Comparison of ENCODE assay signal across 8 cellular contexts in genomic region chr20:18287915-18288747, GRCh38. TPM values are rescaled to one million over a fixed set of nuclear protein-coding genes. Genes with fewer than 3 reads are reported as not detected.
DNase-seq lines count a peak whose midpoint lies in the region; ATAC-seq and TF ChIP-seq lines count a peak whose summit lies in the region.

TSS of gene ZNF133 (plus strand) at chr20:18288527. CDS start at chr20:18305687, 17,160 bp downstream.

- peak in 1 of 2 donors; percentile 48 for TF ChIP-seq POLR2A in lower leg skin (IDR thresholded peaks at IDR 0.05)

- H3K4me3 Mint-ChIP-seq in CD8-positive, alpha-beta T cell, result peak within 1 kb of the TSS; percentile 96
- peak within 1 kb of the TSS; percentile 96 for H3K4me3 Mint-ChIP-seq in activated CD4-positive, alpha-beta memory T cell treated with anti-CD3 and anti-CD28 coated beads for 36 hours

- peaks cover 14% of the 10 kb centered on the region for H3K27me3 Mint-ChIP-seq in CD8-positive, alpha-beta T cell (ENCODE audit: low read depth)
- H3K27me3 Mint-ChIP-seq in activated CD4-positive, alpha-beta memory T cell treated with anti-CD3 and anti-CD28 coated beads for 36 hours, result peaks cover 17% of the 10 kb centered on the region

- H3K36me3 Mint-ChIP-seq in CD8-positive, alpha-beta T cell, result peaks cover 34% of the 10 kb centered on the region
- peaks cover 27% of the 10 kb centered on the region for H3K36me3 Mint-ChIP-seq in activated CD4-positive, alpha-beta memory T cell treated with anti-CD3 and anti-CD28 coated beads for 36 hours

- DNase-seq in CD8-positive, alpha-beta T cell, result peak; percentile 94 to 100 (median 98)
- DNase-seq in NCI-H82 (lab: John Stamatoyannopoulos, UW) (peak; percentile 95), dorsolateral prefrontal cortex (peak; percentile 94 to 98 (median 96)), lower leg skin (ENCODE audit: low spot score in 2 of 2) (peak; percentile 95 to 99)
- peak; percentile 98 for DNase-seq in activated CD4-positive, alpha-beta memory T cell treated with anti-CD3 and anti-CD28 coated beads for 36 hours
- peak; percentile 95 to 97 for DNase-seq in stimulated activated CD4-positive, alpha-beta T cell treated with anti-CD3 and anti-CD28 coated beads, Interleukin-4, amount 100 ng/mL, for 4 hours

- POLR2A ChIA-PET in CD8-positive, alpha-beta T cell (lab: Charles Lee), result interaction anchor here (0.7 to 2.0 kb wide), 12 partner anchors 11 to 1764 kb away, joined by 3 to 15 read pairs (median 4); partner anchors contain the start of genes CFAP61, CRNKL1, DSTN and DZANK1
- POLR2A ChIA-PET in activated CD4-positive, alpha-beta memory T cell treated with anti-CD3 and anti-CD28 coated beads for 36 hours (lab: Charles Lee), result interaction anchor here (1.0 to 1.8 kb wide), 2 partner anchors 15 to 150 kb away, joined by 3 to 7 read pairs; partner anchors contain the start of genes KAT14 and PET117

- peaks cover 16% of the 10 kb centered on the region for H3K4me1 ChIP-seq in CD8-positive, alpha-beta T cell (ENCODE audit: insufficient read depth, low read length)

- H3K27ac Mint-ChIP-seq in CD8-positive, alpha-beta T cell, result peak within 1 kb of the TSS; percentile 99
- peak within 1 kb of the TSS; percentile 98 for H3K27ac Mint-ChIP-seq in activated CD4-positive, alpha-beta memory T cell treated with anti-CD3 and anti-CD28 coated beads for 36 hours

- 0 to 1% methylated on average over 44 to 63 of the region's 63 CpGs for WGBS in lower leg skin, 2 donors

- ATAC-seq in CD8-positive, alpha-beta T cell, result peak; percentile 91
- ATAC-seq in GM19452 (IDR thresholded peaks at IDR 0.05; ENCODE audit: unreplicated experiment) (peak; percentile 97), HG03575 (IDR thresholded peaks at IDR 0.05; ENCODE audit: extremely low read depth, insufficient number of reproducible peaks, low FRiP score, unreplicated experiment) (peak; percentile 67)

- no peak for TF ChIP-seq CTCF in CD8-positive, alpha-beta T cell (IDR thresholded peaks at IDR 0.05)
- peak in 44 of 56 donors; percentile 2 to 62 (median 38) for TF ChIP-seq CTCF in dorsolateral prefrontal cortex (IDR thresholded peaks at IDR 0.05 in 54 of 56, conservative IDR thresholded peaks at IDR 0.05 in 2 of 56; ENCODE audit: low read depth in 1 of 56, partially characterized antibody in 56 of 56)
- no peak for TF ChIP-seq CTCF in lower leg skin (IDR thresholded peaks at IDR 0.05)

- peaks cover 37% of the 10 kb centered on the region for H3K4me1 Mint-ChIP-seq in CD8-positive, alpha-beta T cell (ENCODE audit: low read depth)
- peaks cover 14% of the 10 kb centered on the region for H3K4me1 Mint-ChIP-seq in activated CD4-positive, alpha-beta memory T cell treated with anti-CD3 and anti-CD28 coated beads for 36 hours (ENCODE audit: low read depth)

- H3K4me3 ChIP-seq in CD8-positive, alpha-beta T cell (ENCODE audit: low read depth, low read length), result peak within 1 kb of the TSS; percentile 95
- H3K4me3 ChIP-seq in dorsolateral prefrontal cortex, result peak within 1 kb of the TSS; percentile 65 to 99 (median 90)
- peak within 1 kb of the TSS; percentile 80 for H3K4me3 ChIP-seq in lower leg skin (ENCODE audit: low read depth, poor library complexity, severe bottlenecking)

- no peaks in the 10 kb centered on the region for H3K36me3 ChIP-seq in CD8-positive, alpha-beta T cell (ENCODE audit: insufficient read depth, low read length)

- no peaks in the 10 kb centered on the region for H3K9me3 ChIP-seq in CD8-positive, alpha-beta T cell (ENCODE audit: low read length)

- CTCF ChIA-PET in CD8-positive, alpha-beta T cell (lab: Charles Lee), result interaction anchor here (1.5 kb wide), 1 partner anchor 12 kb away, joined by 5 read pairs; no protein-coding TSS in a partner anchor
- CTCF ChIA-PET in activated CD4-positive, alpha-beta memory T cell treated with anti-CD3 and anti-CD28 coated beads for 36 hours (lab: Charles Lee), result interaction anchor here (0.5 to 2.1 kb wide), 4 partner anchors 9 to 307 kb away, joined by 3 to 6 read pairs (median 4); no protein-coding TSS in a partner anchor

- peak within 1 kb of the TSS; percentile 94 for H3K27ac ChIP-seq in CD8-positive, alpha-beta T cell (ENCODE audit: low read depth, low read length)
- peak within 1 kb of the TSS; percentile 88 to 100 (median 98) for H3K27ac ChIP-seq in dorsolateral prefrontal cortex

- no peaks in the 10 kb centered on the region for H3K27me3 ChIP-seq in CD8-positive, alpha-beta T cell (ENCODE audit: insufficient read depth, low read length)
- peaks cover 0 to 5% (median 0%) of the 10 kb centered on the region in 45 donors for H3K27me3 ChIP-seq in dorsolateral prefrontal cortex

- intact Hi-C loops in CD8-positive, alpha-beta T cell (cut with DNase I, micrococcal nuclease), result loop anchor here (1.0 to 10.0 kb wide), 16 partner anchors 151 to 1764 kb away; partner anchors contain the start of genes KAT14 (in 2 of the 2), PET117 (in 2 of the 2), SEC23B (in 2 of the 2) and CFAP61 (in 1 of the 2)
- intact Hi-C loops in activated CD4-positive, alpha-beta memory T cell treated with anti-CD3 and anti-CD28 coated beads for 36 hours (cut with micrococcal nuclease), result loop anchor here (1.0 to 10.0 kb wide), 10 partner anchors 151 to 606 kb away; partner anchors contain the start of genes DZANK1, KAT14, OVOL2 and PET117
- intact Hi-C loops in dorsolateral prefrontal cortex (cut with DNase I), result loop anchor here (1.0 to 10.0 kb wide), 6 partner anchors 150 to 603 kb away; partner anchors contain the start of genes MGME1 (in 2 of the 2), KAT14 (in 1 of the 2), PET117 (in 1 of the 2) and RRBP1 (in 1 of the 2)
- intact Hi-C loops in lower leg skin (cut with DNase I; ENCODE audit: low total_unique reads), result no loop called here

- peaks cover 16% of the 10 kb centered on the region for H3K9me3 Mint-ChIP-seq in CD8-positive, alpha-beta T cell
- peaks cover 13% of the 10 kb centered on the region for H3K9me3 Mint-ChIP-seq in activated CD4-positive, alpha-beta memory T cell treated with anti-CD3 and anti-CD28 coated beads for 36 hours

RNA-seq across cellular contexts. Expression of gene ZNF133, which starts in this region (rescaled TPM):
- total RNA-seq in CD8-positive, alpha-beta T cell, result 1 to 10 TPM; 2.2 to 2.7 TPM
- total RNA-seq in activated CD4-positive, alpha-beta memory T cell treated with anti-CD3 and anti-CD28 coated beads for 36 hours, result 1 to 10 TPM; 7.5 to 9.0 TPM
- 10 to 100 TPM; 14.6 to 30.7 (median 23.0) TPM for total RNA-seq in dorsolateral prefrontal cortex
- 10 to 100 TPM; 14.3 to 27.8 (median 23.7) TPM for total RNA-seq in lower leg skin

Comparison
In these comparisons a context has a peak if more than half of its experiments do, and no peak if none do; other contexts are left out.
1. Peak in every context shown above with its lines: DNase-seq, ATAC-seq, H3K4me3 ChIP-seq and H3K27ac ChIP-seq.
2. CTCF ChIP-seq: peak in dorsolateral prefrontal cortex (44 of 56); none in CD8-positive, alpha-beta T cell (single experiment) and lower leg skin (0 of 3).